Comparison of ENCODE assay signal across 8 cellular contexts in the genomic region with DNA sequence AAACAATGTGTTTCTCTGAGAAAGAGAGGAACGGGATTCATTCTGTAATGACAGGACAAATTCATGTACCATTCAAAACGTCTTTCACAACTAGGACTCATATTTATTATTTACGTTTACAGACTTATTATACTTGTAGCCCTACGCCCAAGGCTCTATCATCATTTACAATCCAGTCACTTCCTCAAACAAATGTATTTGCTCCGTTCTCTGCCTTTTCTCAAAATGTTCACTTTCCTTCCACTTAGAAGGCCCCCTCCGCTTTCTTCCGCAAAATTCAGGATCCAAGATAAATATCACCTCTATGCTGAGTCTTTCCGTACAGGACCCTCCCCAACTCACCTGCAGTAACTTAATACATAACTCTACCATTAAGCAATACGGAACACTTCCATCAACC. TPM values are rescaled to one million over a fixed set of nuclear protein-coding genes. Genes with fewer than 3 reads are reported as not detected.
DNase-seq lines count a peak whose midpoint lies in the region; ATAC-seq, FAIRE-seq and TF ChIP-seq lines count a peak whose summit lies in the region.

No MANE protein-coding gene starts in this region.

- no peak overlapping the region for H3K4me3 Mint-ChIP-seq in CD4-positive, alpha-beta T cell
- H3K4me3 Mint-ChIP-seq in stimulated activated naive B cell treated with anti-CD40 and anti-IgM and Interleukin-4, amounts not matched to agents 10 μg/mL and 1 μg/mL and 100 μg/mL, for 72 hours = no peak overlapping the region
- H3K4me3 Mint-ChIP-seq in endothelial cell (ENCODE audit: unreplicated experiment) = no peak overlapping the region

- no peaks in the 10 kb centered on the region for H3K9me3 ChIP-seq in CD4-positive, alpha-beta T cell (ENCODE audit: control insufficient read depth, low read length)
- H3K9me3 ChIP-seq in endothelial cell of umbilical vein (replicated peaks; ENCODE audit: control insufficient read depth, insufficient read depth, low read length) (no peaks in the 10 kb centered on the region), neutrophil (no peaks in the 10 kb centered on the region)

- no peak for TF ChIP-seq CTCF in CD4-positive, alpha-beta T cell (IDR thresholded peaks at IDR 0.05)
- TF ChIP-seq CTCF in endothelial cell of umbilical vein (IDR thresholded peaks at IDR 0.05; ENCODE audit: extremely low read depth in 1 of 2, insufficient read depth in 1 of 2, low read depth in 1 of 2, low read length in 2 of 2) = no peak
- TF ChIP-seq CTCF in neutrophil (IDR thresholded peaks at IDR 0.05) = no peak
- TF ChIP-seq CTCF in endothelial cell (IDR thresholded peaks at IDR 0.05; ENCODE audit: unreplicated experiment) = no peak

- DNase-seq in CD4-positive, alpha-beta T cell = no peak
- DNase-seq in NCI-H69 (lab: John Stamatoyannopoulos, UW) = peak; percentile 44
- DNase-seq in endothelial cell of umbilical vein (ENCODE audit: low read depth, low spot score) = no peak
- no peak for DNase-seq in stimulated activated naive B cell treated with anti-CD40 and anti-IgM and Interleukin-4, amounts not matched to agents 10 μg/mL and 1 μg/mL and 100 μg/mL, for 72 hours
- DNase-seq in endothelial cell (ENCODE audit: low spot score) = no peak
- DNase-seq in stimulated activated naive CD8-positive, alpha-beta T cell treated with anti-CD3 and anti-CD28 coated beads, Interleukin-15, Interleukin-2, amounts not matched to agents 100 U/mL and 50 U/mL, for 24 hours = no peak

- H3K9ac ChIP-seq in endothelial cell of umbilical vein (replicated peaks; ENCODE audit: extremely low read depth, insufficient read depth, low read length) = peak overlapping the region; percentile 95

- peak overlapping the region; percentile 95 for H3K4me2 ChIP-seq in endothelial cell of umbilical vein (ENCODE audit: insufficient read depth, low read length)

- H3K27me3 ChIP-seq in CD4-positive, alpha-beta T cell (ENCODE audit: control insufficient read depth, insufficient read depth, low read length) = no peaks in the 10 kb centered on the region
- H3K27me3 ChIP-seq in endothelial cell of umbilical vein (ENCODE audit: control insufficient read depth in 2 of 2, insufficient read depth in 2 of 2, low read length in 2 of 2) (no peaks in the 10 kb centered on the region), neutrophil (no peaks in the 10 kb centered on the region)

- no peak for ATAC-seq in CD4-positive, alpha-beta T cell (ENCODE audit: poor library complexity)
- ATAC-seq in stimulated activated naive B cell treated with anti-CD40 and anti-IgM and Interleukin-4, amounts not matched to agents 10 μg/mL and 1 μg/mL and 100 μg/mL, for 72 hours (replicated peaks) = no peak
- ATAC-seq in GM21529 (IDR thresholded peaks at IDR 0.05; ENCODE audit: unreplicated experiment) = no peak
- no peak for ATAC-seq in stimulated activated naive CD8-positive, alpha-beta T cell treated with anti-CD3 and anti-CD28 coated beads, Interleukin-15, Interleukin-2, amounts not matched to agents 100 U/mL and 50 U/mL, for 24 hours

- no peaks in the 10 kb centered on the region for H4K20me1 ChIP-seq in endothelial cell of umbilical vein (replicated peaks; ENCODE audit: control insufficient read depth, extremely low read depth, insufficient read depth, low read length)

- no TSS peak for BruUV-seq in endothelial cell of umbilical vein (replicated peaks; lab: Mats Ljungman, UMichigan)

- no peaks in the 10 kb centered on the region for H3K9me1 ChIP-seq in endothelial cell of umbilical vein (replicated peaks; ENCODE audit: control insufficient read depth, extremely low read depth, insufficient read depth, low read length)

- H3K27ac ChIP-seq in CD4-positive, alpha-beta T cell (ENCODE audit: low read depth, low read length) = peak overlapping the region; percentile 79
- H3K27ac ChIP-seq in endothelial cell of umbilical vein (ENCODE audit: insufficient read depth, low read depth, low read length) = peak overlapping the region; percentile 89
- peak overlapping the region; percentile 94 for H3K27ac ChIP-seq in neutrophil

- peaks cover 0 to 7% of the 10 kb centered on the region in 2 experiments for H3K36me3 ChIP-seq in endothelial cell of umbilical vein (ENCODE audit: control insufficient read depth in 2 of 2, extremely low read depth in 1 of 2, insufficient read depth in 2 of 2, low read length in 2 of 2)
- H3K36me3 ChIP-seq in neutrophil = peaks cover 15% of the 10 kb centered on the region

- POLR2A ChIA-PET in CD4-positive, alpha-beta T cell (lab: Charles Lee) = interaction anchor here (0.9 to 3.5 kb wide), 9 partner anchors 16 to 1536 kb away, joined by 3 to 60 read pairs (median 8); a partner anchor contains a TSS
- POLR2A ChIA-PET in endothelial cell of umbilical vein (lab: Charles Lee) = interaction anchor here (1.0 kb wide), 1 partner anchor 10 kb away, joined by 3 read pairs; no protein-coding TSS in a partner anchor

- no peaks in the 10 kb centered on the region for H3K27me3 Mint-ChIP-seq in CD4-positive, alpha-beta T cell
- H3K27me3 Mint-ChIP-seq in stimulated activated naive B cell treated with anti-CD40 and anti-IgM and Interleukin-4, amounts not matched to agents 10 μg/mL and 1 μg/mL and 100 μg/mL, for 72 hours = no peaks in the 10 kb centered on the region
- H3K27me3 Mint-ChIP-seq in endothelial cell (ENCODE audit: unreplicated experiment) = no peaks in the 10 kb centered on the region

- intact Hi-C loops in CD4-positive, alpha-beta T cell (cut with DNase I, micrococcal nuclease) = loop anchor here (1.0 to 5.0 kb wide), 4 partner anchors 96 to 1046 kb away; a partner anchor contains a TSS
- intact Hi-C loops in endothelial cell of umbilical vein (cut with micrococcal nuclease) = no loop called here

- peaks cover 16% of the 10 kb centered on the region for H3K4me1 ChIP-seq in endothelial cell of umbilical vein (ENCODE audit: control insufficient read depth, extremely low read depth, insufficient read depth, low read length)
- H3K4me1 ChIP-seq in neutrophil (ENCODE audit: control insufficient read depth in 1 of 2, insufficient read depth in 1 of 2, low read depth in 1 of 2, low read length in 1 of 2) = peaks cover 40 to 45% of the 10 kb centered on the region in 2 experiments

- peaks cover 28% of the 10 kb centered on the region for H3K4me1 Mint-ChIP-seq in CD4-positive, alpha-beta T cell (ENCODE audit: low read depth)
- peaks cover 7 to 15% of the 10 kb centered on the region in 2 donors for H3K4me1 Mint-ChIP-seq in stimulated activated naive B cell treated with anti-CD40 and anti-IgM and Interleukin-4, amounts not matched to agents 10 μg/mL and 1 μg/mL and 100 μg/mL, for 72 hours
- H3K4me1 Mint-ChIP-seq in endothelial cell (ENCODE audit: unreplicated experiment) = peaks cover 5% of the 10 kb centered on the region

- no peak for FAIRE-seq in endothelial cell of umbilical vein (lab: Jason Lieb, UNC)

- peaks cover 23% of the 10 kb centered on the region for H3K36me3 Mint-ChIP-seq in CD4-positive, alpha-beta T cell (ENCODE audit: low read depth)
- H3K36me3 Mint-ChIP-seq in stimulated activated naive B cell treated with anti-CD40 and anti-IgM and Interleukin-4, amounts not matched to agents 10 μg/mL and 1 μg/mL and 100 μg/mL, for 72 hours = peaks cover 12 to 28% of the 10 kb centered on the region in 2 donors
- H3K36me3 Mint-ChIP-seq in endothelial cell (ENCODE audit: low read depth, unreplicated experiment) = no peaks in the 10 kb centered on the region

- dilution Hi-C loops in endothelial cell of umbilical vein (cut with MboI; ENCODE audit: extremely low pct_ligation_motif_present, low sequenced_read_pairs) = no loop called here

- H3K4me3 ChIP-seq in endothelial cell of umbilical vein (replicated peaks in 1 of 3; ENCODE audit: insufficient read depth in 1 of 3, low read depth in 1 of 3, low read length in 3 of 3) (peak overlapping the region; percentile 85 to 97 (median 97)), neutrophil (ENCODE audit: low read depth in 1 of 2, low read length in 1 of 2) (peak overlapping the region; percentile 71 to 92)

- no peak overlapping the region for H3K27ac Mint-ChIP-seq in CD4-positive, alpha-beta T cell
- no peak overlapping the region for H3K27ac Mint-ChIP-seq in stimulated activated naive B cell treated with anti-CD40 and anti-IgM and Interleukin-4, amounts not matched to agents 10 μg/mL and 1 μg/mL and 100 μg/mL, for 72 hours
- H3K27ac Mint-ChIP-seq in endothelial cell (ENCODE audit: unreplicated experiment) = no peak overlapping the region

- H3K9me3 Mint-ChIP-seq in CD4-positive, alpha-beta T cell = no peaks in the 10 kb centered on the region
- peaks cover 1 to 5% of the 10 kb centered on the region in 2 donors for H3K9me3 Mint-ChIP-seq in stimulated activated naive B cell treated with anti-CD40 and anti-IgM and Interleukin-4, amounts not matched to agents 10 μg/mL and 1 μg/mL and 100 μg/mL, for 72 hours
- no peaks in the 10 kb centered on the region for H3K9me3 Mint-ChIP-seq in endothelial cell (ENCODE audit: unreplicated experiment)

- no peak for TF ChIP-seq POLR2A in endothelial cell of umbilical vein (IDR thresholded peaks at IDR 0.05; ENCODE audit: low read depth, low read length)

- H2AFZ ChIP-seq in endothelial cell of umbilical vein (ENCODE audit: low read depth, low read length) = peak overlapping the region; percentile 47

- CTCF ChIA-PET in CD4-positive, alpha-beta T cell (lab: Charles Lee) = interaction anchor here (2.2 to 2.6 kb wide), 2 partner anchors 21 to 212 kb away, joined by 13 to 23 read pairs; a partner anchor contains a TSS
- CTCF ChIA-PET in endothelial cell of umbilical vein (lab: Charles Lee) = interaction anchor here (1.1 to 2.3 kb wide), 4 partner anchors 10 to 243 kb away, joined by 3 to 8 read pairs (median 8); a partner anchor contains a TSS

- peaks cover 52% of the 10 kb centered on the region for H3K79me2 ChIP-seq in endothelial cell of umbilical vein (ENCODE audit: control insufficient read depth, insufficient read depth, low read length)

TF ChIP-seq in endothelial cell of umbilical vein, 7 proteins besides CTCF, POLR2A, EP300 and RAD21 (continues in another document):
- TF ChIP-seq JUN (IDR thresholded peaks at IDR 0.05; ENCODE audit: borderline replicate concordance, insufficient read depth, insufficient read length, low read depth) = no peak
- TF ChIP-seq MYC (IDR thresholded peaks at IDR 0.05; ENCODE audit: low read depth, low read length) = no peak
- TF ChIP-seq, protein P1, sequence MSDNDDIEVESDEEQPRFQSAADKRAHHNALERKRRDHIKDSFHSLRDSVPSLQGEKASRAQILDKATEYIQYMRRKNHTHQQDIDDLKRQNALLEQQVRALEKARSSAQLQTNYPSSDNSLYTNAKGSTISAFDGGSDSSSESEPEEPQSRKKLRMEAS (IDR thresholded peaks at IDR 0.05; ENCODE audit: insufficient read depth, insufficient read length) = no peak

RNA-seq across cellular contexts. Expression of a gene that starts 0.7 kb away (rescaled TPM):
- 100 to 1,000 TPM; 163 to 164 TPM for total RNA-seq in CD4-positive, alpha-beta T cell
- total RNA-seq in endothelial cell of umbilical vein (58.2 and 60.0 TPM in 2 replicates), endothelial cell (ENCODE audit: unreplicated experiment) (58.0 TPM)
- 12.4 and 18.4 TPM in 2 replicates for polyA plus RNA-seq in endothelial cell of umbilical vein
- 27.6 and 28.7 TPM in 2 replicates for polyA plus RNA-seq in endothelial cell of umbilical vein (2011; cell fraction: cytosol; rRNA removed)
- polyA plus RNA-seq in endothelial cell of umbilical vein (2011; cell fraction: nucleus; rRNA removed) = 14.1 and 17.7 TPM in 2 replicates
- 59.3 and 83.7 TPM in 2 replicates for polyA plus RNA-seq in endothelial cell of umbilical vein (2012)
- 14.6 and 18.0 TPM in 2 replicates for polyA minus RNA-seq in endothelial cell of umbilical vein
- 29.3 TPM for polyA minus RNA-seq in endothelial cell of umbilical vein (2011; cell fraction: cytosol; rRNA and poly(A)+ RNA removed)
- 29.6 and 34.9 TPM in 2 replicates for polyA minus RNA-seq in endothelial cell of umbilical vein (2011; cell fraction: nucleus; rRNA and poly(A)+ RNA removed)
